ENCODE assay signal across 32 cellular contexts in genomic region chr18:45012286-45012685, GRCh38.
DNase-seq lines count a peak whose midpoint lies in the region; ATAC-seq and TF ChIP-seq lines count a peak whose summit lies in the region.
"Had no signal": no experiment of that assay in that cellular context is flagged by ENCODE, and none has a peak within 500 bp of the region (broad histone marks: within the 10 kb centered on the region; RNA-seq: fewer than 3 reads in every experiment).

No MANE protein-coding gene starts in this region.

- no peak overlapping the region for H3K27ac ChIP-seq in A673 (ENCODE audit: low read depth, low read length, poor library complexity, severe bottlenecking)
- no peak overlapping the region for H3K27ac ChIP-seq in HEK293 (ENCODE audit: extremely low read depth, low read depth, low read length)
- H3K27ac ChIP-seq in right lobe of liver = no peak overlapping the region
- no peak overlapping the region for H3K27ac ChIP-seq in SK-N-SH (ENCODE audit: low read depth in 2 of 2, low read length in 1 of 2)
- H3K27ac ChIP-seq: cardiac muscle cell, colonic mucosa, HL-60, neutrophil, spleen, testis had no signal

- H3K9me2 ChIP-seq in SK-N-SH = no peaks in the 10 kb centered on the region

- intact Hi-C loops in A673 (cut with micrococcal nuclease; ENCODE audit: unreplicated experiment) (no loop called here), right lobe of liver (cut with DNase I) (no loop called here)

- CTCF ChIA-PET in A673 (lab: Charles Lee) = no interaction called here
- CTCF ChIA-PET in HEK293 (lab: Yijun Ruan, JAX) = interaction anchor here (1.5 kb wide), 1 partner anchor 201 kb away, joined by 6 read pairs; no protein-coding TSS in a partner anchor
- CTCF ChIA-PET in SK-N-SH (lab: Yijun Ruan, JAX) = no interaction called here

- H3K9me3 ChIP-seq in A673 (ENCODE audit: low read depth, low read length, poor library complexity, severe bottlenecking) (no peaks in the 10 kb centered on the region), HEK293 (ENCODE audit: control insufficient read depth, insufficient read depth, low read depth, low read length) (no peaks in the 10 kb centered on the region), right lobe of liver (no peaks in the 10 kb centered on the region), SK-N-SH (no peaks in the 10 kb centered on the region)
- H3K9me3 ChIP-seq: colonic mucosa, neutrophil, spleen, testis had no signal

- BruUV-seq in A673 (replicated peaks; lab: Mats Ljungman, UMichigan) = no TSS peak

- WGBS in right lobe of liver (ENCODE audit: insufficient coverage, low coverage, low lambda C conversion rate, missing lambda C conversion rate) = 100% methylated on average over 3 of the region's 3 CpGs
- 94% methylated on average over 3 of the region's 3 CpGs for WGBS in SK-N-SH (ENCODE audit: low lambda C conversion rate)

- H3K27me3 ChIP-seq in A673 (replicated peaks; ENCODE audit: insufficient read depth, low read depth, low read length, poor library complexity) (no peaks in the 10 kb centered on the region), right lobe of liver (no peaks in the 10 kb centered on the region), SK-N-SH (ENCODE audit: insufficient read depth) (no peaks in the 10 kb centered on the region)
- H3K27me3 ChIP-seq: cardiac muscle cell, colonic mucosa, neutrophil, spleen, testis had no signal

- POLR2A ChIA-PET in A673 (lab: Charles Lee; ENCODE audit: low non-redundant PET) (no interaction called here), HEK293 (lab: Yijun Ruan, JAX) (no interaction called here), SK-N-SH (lab: Yijun Ruan, JAX) (no interaction called here)

- H3K4me2 ChIP-seq in SK-N-SH = no peak overlapping the region

- no peak overlapping the region for H3K9ac ChIP-seq in SK-N-SH

- no peaks in the 10 kb centered on the region for H3K36me3 ChIP-seq in A673 (ENCODE audit: insufficient read depth, low read length, poor library complexity, severe bottlenecking)
- no peaks in the 10 kb centered on the region for H3K36me3 ChIP-seq in HEK293 (ENCODE audit: control insufficient read depth in 2 of 2, insufficient read depth in 1 of 2, low read length in 2 of 2)
- no peaks in the 10 kb centered on the region for H3K36me3 ChIP-seq in right lobe of liver
- no peaks in the 10 kb centered on the region for H3K36me3 ChIP-seq in SK-N-SH (replicated peaks in 1 of 2; ENCODE audit: control insufficient read depth in 1 of 2, insufficient read depth in 2 of 2, low read length in 1 of 2)
- H3K36me3 ChIP-seq: cardiac muscle cell, colonic mucosa, neutrophil, spleen had no signal

- no peak for TF ChIP-seq POLR2A in right lobe of liver (IDR thresholded peaks at IDR 0.05)

- no peak for TF ChIP-seq CTCF in A673 (conservative IDR thresholded peaks at IDR 0.05; ENCODE audit: low read depth, low read length)
- TF ChIP-seq CTCF in HEK293 (tag by site-specific recombination; IDR thresholded peaks at IDR 0.05) = no peak
- TF ChIP-seq CTCF in right lobe of liver (IDR thresholded peaks at IDR 0.05) = no peak
- TF ChIP-seq CTCF in SK-N-SH (IDR thresholded peaks at IDR 0.05) = no peak

- TF ChIP-seq RAD21 in SK-N-SH (IDR thresholded peaks at IDR 0.05; ENCODE audit: low read length) = no peak

- no peak for TF ChIP-seq EP300 in SK-N-SH (IDR thresholded peaks at IDR 0.05; ENCODE audit: borderline replicate concordance in 1 of 2, low read depth in 1 of 2, low read length in 1 of 2)

- ATAC-seq in right lobe of liver = no peak
- ATAC-seq: PC-3, right cardiac atrium had no signal

- no peak overlapping the region for H2AFZ ChIP-seq in SK-N-SH (ENCODE audit: low read depth)

- H3K4me3 ChIP-seq in A673 (ENCODE audit: low read depth, low read length, poor library complexity, severe bottlenecking) (no peak overlapping the region), HEK293 (ENCODE audit: low read depth, low read length) (no peak overlapping the region), right lobe of liver (no peak overlapping the region), SK-N-SH (ENCODE audit: low read depth in 2 of 2, low read length in 1 of 2) (no peak overlapping the region)
- H3K4me3 ChIP-seq: cardiac muscle cell, colonic mucosa, spleen, testis had no signal

- no peaks in the 10 kb centered on the region for H4K20me1 ChIP-seq in SK-N-SH (ENCODE audit: insufficient read depth)

- H3F3A ChIP-seq in SK-N-SH (replicated peaks; ENCODE audit: insufficient read depth) = peaks cover 5% of the 10 kb centered on the region

- DNase-seq in A673 (ENCODE audit: low spot score) = peak; percentile 15
- peak; percentile 68 for DNase-seq in RPMI7951 (ENCODE audit: low read depth)
- DNase-seq in foreskin melanocyte = peak; percentile 19
- no peak for DNase-seq in DMS79 treated with DMSO at 0.1 percent for 48 hours (lab: John Stamatoyannopoulos, UW)
- DNase-seq in right lobe of liver = no peak
- DNase-seq in inferior parietal cortex (ENCODE audit: extremely low spot score) = no peak
- no peak for DNase-seq in SK-N-SH
- DNase-seq: activated CD4-positive, alpha-beta T cell treated with anti-CD3 and anti-CD28 coated beads, Interleukin-2, amount 10 ng/mL, durations not matched to agents 7 days and 5 days; activated effector memory CD4-positive, alpha-beta T cell treated with anti-CD3 and anti-CD28 coated beads, Interleukin-2, amount 50 U/mL, for 16 hours; activated naive CD8-positive, alpha-beta T cell treated with anti-CD3 and anti-CD28 coated beads for 36 hours; AML-193; anterior cingulate cortex; Calu3; CD4-positive, CD25-positive, alpha-beta regulatory T cell; colonic mucosa; DMS79; effector CD4-positive, alpha-beta T cell; kidney; naive B cell; NCI-H1436 treated with DMSO at 0.1 percent for 48 hours; NCI-H2081 treated with DMSO at 0.1 percent for 48 hours; NCI-H510A treated with DMSO at 0.1 percent for 48 hours; PC-3; spleen; stimulated activated CD8-positive, alpha-beta memory T cell treated with anti-CD3 and anti-CD28 coated beads, Interleukin-4, amount 100 ng/mL, for 48 hours; T-helper 2 cell; testis had no signal

- H3K4me1 ChIP-seq in A673 (ENCODE audit: insufficient read depth, low read length, poor library complexity, severe bottlenecking) (peaks cover 13% of the 10 kb centered on the region), HEK293 (ENCODE audit: control insufficient read depth, insufficient read depth, low read length) (peaks cover 27% of the 10 kb centered on the region), right lobe of liver (peaks cover 0 to 10% (median 3%) of the 10 kb centered on the region in 4 donors), SK-N-SH (ENCODE audit: control insufficient read depth in 1 of 2, insufficient read depth in 2 of 2, low read depth in 1 of 2, low read length in 1 of 2) (peaks cover 23 to 28% of the 10 kb centered on the region in 2 experiments)
- H3K4me1 ChIP-seq: colonic mucosa had no signal

- H3K79me2 ChIP-seq in SK-N-SH (ENCODE audit: insufficient read depth) = no peaks in the 10 kb centered on the region

TF ChIP-seq in HEK293, 187 proteins besides CTCF, POLR2A, EP300 and RAD21:
- TF ChIP-seq ZNF292 (tag by site-specific recombination; IDR thresholded peaks at IDR 0.05; ENCODE audit: borderline replicate concordance, low read depth) = no peak
- no peak for TF ChIP-seq ZNF157 (tag by site-specific recombination; IDR thresholded peaks at IDR 0.05)
- TF ChIP-seq ZNF146 (tag by site-specific recombination; IDR thresholded peaks at IDR 0.05) = peak; percentile 17; the same call in 1 of the 2 replicates

TF ChIP-seq in SK-N-SH, 30 proteins besides CTCF, POLR2A, EP300 and RAD21:
- no peak for TF ChIP-seq REST (IDR thresholded peaks at IDR 0.05; ENCODE audit: low read depth, low read length)
- TF ChIP-seq SMC3 (IDR thresholded peaks at IDR 0.05; ENCODE audit: low read depth, low read length) = no peak
- TF ChIP-seq NFIC (IDR thresholded peaks at IDR 0.05; ENCODE audit: borderline replicate concordance) = no peak
- TF ChIP-seq GATA2 (CRISPR knock-in tag; IDR thresholded peaks at IDR 0.05) = no peak
- TF ChIP-seq NRF1 (IDR thresholded peaks at IDR 0.05; ENCODE audit: low read depth, low read length) = no peak
- TF ChIP-seq RFX5 (IDR thresholded peaks at IDR 0.05; ENCODE audit: low read length) = no peak
- TF ChIP-seq CHD2 (IDR thresholded peaks at IDR 0.05; ENCODE audit: low read length, partially characterized antibody) = no peak
- TF ChIP-seq RCOR1 (IDR thresholded peaks at IDR 0.05; ENCODE audit: low read length) = no peak
- TF ChIP-seq MEF2A (IDR thresholded peaks at IDR 0.05; ENCODE audit: borderline replicate concordance, low read depth) = no peak
- TF ChIP-seq TAF1 (IDR thresholded peaks at IDR 0.05; ENCODE audit: borderline replicate concordance, low read depth, low read length) = no peak
- TF ChIP-seq JUND (IDR thresholded peaks at IDR 0.05) = no peak
- no peak for TF ChIP-seq RXRA (IDR thresholded peaks at IDR 0.05; ENCODE audit: borderline replicate concordance, low read depth)
- no peak for TF ChIP-seq ELF1 (IDR thresholded peaks at IDR 0.05)
- TF ChIP-seq YY1 (IDR thresholded peaks at IDR 0.05; ENCODE audit: low read depth) = no peak
- no peak for TF ChIP-seq MXI1 (IDR thresholded peaks at IDR 0.05; ENCODE audit: low read depth, low read length)
- TF ChIP-seq GABPA (IDR thresholded peaks at IDR 0.05; ENCODE audit: low read depth) = no peak

Comparison
In these comparisons a context has a peak if more than half of its experiments do, and no peak if none do; other contexts are left out.
1. DNase-seq: peak in A673 (single experiment), RPMI7951 (single experiment) and foreskin melanocyte (single experiment); none in DMS79 treated with DMSO at 0.1 percent for 48 hours (single experiment), right lobe of liver (0 of 3), inferior parietal cortex (single experiment) and SK-N-SH (single experiment).